In the genomic region with DNA sequence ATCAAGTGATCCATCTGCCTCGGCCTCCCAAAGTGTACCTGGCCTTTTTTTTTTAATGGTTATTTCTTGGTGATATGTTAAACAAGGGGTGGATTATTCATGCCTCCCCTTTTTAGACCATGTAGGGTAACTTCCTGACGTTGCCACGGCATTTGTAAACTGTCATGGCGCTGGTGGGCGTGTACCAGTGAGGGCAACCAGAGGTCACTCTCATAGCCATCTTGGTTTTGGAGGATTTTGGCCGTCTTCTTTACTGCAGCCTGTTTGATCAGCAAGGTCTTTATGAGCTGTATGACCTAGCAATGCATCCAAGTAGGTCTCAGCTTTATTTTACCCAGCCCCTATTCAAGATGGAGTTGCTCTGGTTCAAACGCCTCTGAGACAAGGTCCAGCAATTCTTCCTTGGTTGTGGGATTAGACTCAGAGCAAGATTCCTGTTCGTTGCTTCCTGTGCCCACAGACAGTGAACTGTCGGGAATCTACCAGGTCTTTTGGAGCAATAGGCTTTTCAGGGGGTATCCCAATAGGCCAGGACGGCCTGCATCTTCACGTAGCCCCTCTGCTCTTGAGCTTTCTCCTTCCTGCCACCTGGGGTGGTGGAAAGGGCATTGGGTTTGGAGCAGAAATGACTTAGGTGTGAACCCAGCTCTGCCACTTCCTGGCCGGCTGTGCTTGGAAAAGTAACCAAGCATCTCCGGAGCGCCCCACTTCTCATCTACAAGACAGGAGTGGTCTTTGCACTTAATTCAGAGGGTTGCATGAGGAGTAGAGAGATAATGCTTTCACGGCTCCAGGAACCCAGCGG, we compare ENCODE assay signal across 8 cellular contexts. TPM values are rescaled to one million over a fixed set of nuclear protein-coding genes. Genes with fewer than 3 reads are reported as not detected.
A peak's percentile ranks its signal among the peaks of the same experiment; 100 is the strongest.
DNase-seq lines count a peak whose midpoint lies in the region; ATAC-seq and TF ChIP-seq lines count a peak whose summit lies in the region.

No MANE protein-coding gene starts in this region.

- peaks cover 20% of the 10 kb centered on the region for H3K36me3 ChIP-seq in thymus (ENCODE audit: control insufficient read depth, insufficient read depth)

- POLR2A ChIA-PET in activated CD4-positive, alpha-beta T cell treated with anti-CD3 and anti-CD28 coated beads, Interleukin-2, amount 10 ng/mL, durations not matched to agents 7 days and 5 days (lab: Charles Lee): no interaction called here
- POLR2A ChIA-PET in HEK293T (lab: Yijun Ruan, JAX): interaction anchor here (0.6 to 3.2 kb wide), 22 partner anchors 9 to 217 kb away, joined by 3 to 18 read pairs (median 4); partner anchors contain the start of gene SEC14L1

- no peak for TF ChIP-seq CTCF in lower leg skin (IDR thresholded peaks at IDR 0.05)

- peaks cover 50% of the 10 kb centered on the region for H3K4me1 Mint-ChIP-seq in activated CD4-positive, alpha-beta T cell treated with anti-CD3 and anti-CD28 coated beads, Interleukin-2, amount 10 ng/mL, durations not matched to agents 7 days and 5 days

- CTCF ChIA-PET in activated CD4-positive, alpha-beta T cell treated with anti-CD3 and anti-CD28 coated beads, Interleukin-2, amount 10 ng/mL, durations not matched to agents 7 days and 5 days (lab: Charles Lee): interaction anchor here (0.6 to 2.2 kb wide), 26 partner anchors 10 to 682 kb away, joined by 3 to 12 read pairs (median 4); partner anchors contain the start of genes MGAT5B and SEC14L1
- CTCF ChIA-PET in HEK293T (lab: Yijun Ruan, JAX): interaction anchor here (0.6 to 2.7 kb wide), 18 partner anchors 9 to 1468 kb away, joined by 3 to 10 read pairs (median 4); partner anchors contain the start of gene SEC14L1

- intact Hi-C loops in lower leg skin (cut with DNase I; ENCODE audit: low total_unique reads): loop anchor here (2.0 to 5.0 kb wide), 2 partner anchors 159 to 494 kb away; no protein-coding TSS in a partner anchor
- intact Hi-C loops in left colon (cut with DNase I, micrococcal nuclease): loop anchor here (5.0 to 10.0 kb wide), 3 partner anchors 157 to 407 kb away; no protein-coding TSS in a partner anchor

- WGBS in lower leg skin, 2 donors: 64 to 67% methylated on average over 16 of the region's 16 CpGs
- WGBS in thymus: 84% methylated on average over 16 of the region's 16 CpGs

- H3K9me3 Mint-ChIP-seq in activated CD4-positive, alpha-beta T cell treated with anti-CD3 and anti-CD28 coated beads, Interleukin-2, amount 10 ng/mL, durations not matched to agents 7 days and 5 days: no peaks in the 10 kb centered on the region

- H3K4me3 Mint-ChIP-seq in activated CD4-positive, alpha-beta T cell treated with anti-CD3 and anti-CD28 coated beads, Interleukin-2, amount 10 ng/mL, durations not matched to agents 7 days and 5 days: peak overlapping the region; percentile 98

- peak overlapping the region; percentile 82 for H3K4me3 ChIP-seq in lower leg skin (ENCODE audit: low read depth, poor library complexity, severe bottlenecking)
- peak overlapping the region; percentile 53 for H3K4me3 ChIP-seq in thymus (ENCODE audit: low read length)

- no peak for DNase-seq in activated CD4-positive, alpha-beta T cell treated with anti-CD3 and anti-CD28 coated beads, Interleukin-2, amount 10 ng/mL, durations not matched to agents 7 days and 5 days
- DNase-seq in activated CD4-positive, alpha-beta T cell treated with anti-CD3 and anti-CD28 coated beads, Interleukin-2, amount 50 U/mL, for 4 hours: no peak
- DNase-seq in lower leg skin (ENCODE audit: low spot score in 2 of 2) (peak in 1 of 2 donors; percentile 86), left colon (no peak), HEK293T (ENCODE audit: extremely low spot score) (no peak), mesenteric fat pad (ENCODE audit: low spot score) (no peak)

- no peak for TF ChIP-seq POLR2A in lower leg skin (IDR thresholded peaks at IDR 0.05)

- H3K27ac ChIP-seq in angular gyrus (ENCODE audit: low read depth, low read length) (peak overlapping the region; percentile 86), thymus (ENCODE audit: low read depth) (peak overlapping the region; percentile 71)

- peaks cover 22% of the 10 kb centered on the region for H3K4me1 ChIP-seq in thymus (ENCODE audit: control insufficient read depth, insufficient read depth, low read length)

- peaks cover 1% of the 10 kb centered on the region for H3K27me3 Mint-ChIP-seq in activated CD4-positive, alpha-beta T cell treated with anti-CD3 and anti-CD28 coated beads, Interleukin-2, amount 10 ng/mL, durations not matched to agents 7 days and 5 days

- no peak for ATAC-seq in left colon

- H3K9me3 ChIP-seq in thymus (ENCODE audit: control insufficient read depth): no peaks in the 10 kb centered on the region

- no peaks in the 10 kb centered on the region for H3K27me3 ChIP-seq in thymus (ENCODE audit: control insufficient read depth, insufficient read depth)

- H3K36me3 Mint-ChIP-seq in activated CD4-positive, alpha-beta T cell treated with anti-CD3 and anti-CD28 coated beads, Interleukin-2, amount 10 ng/mL, durations not matched to agents 7 days and 5 days (ENCODE audit: low read depth): peaks cover 35% of the 10 kb centered on the region

- peak overlapping the region; percentile 96 for H3K27ac Mint-ChIP-seq in activated CD4-positive, alpha-beta T cell treated with anti-CD3 and anti-CD28 coated beads, Interleukin-2, amount 10 ng/mL, durations not matched to agents 7 days and 5 days

TF ChIP-seq in HEK293T, 16 proteins besides CTCF, POLR2A, EP300 and RAD21:
- TF ChIP-seq FOXM1 (IDR thresholded peaks at IDR 0.05; ENCODE audit: borderline replicate concordance): no peak
- TF ChIP-seq L3MBTL2 (conservative IDR thresholded peaks at IDR 0.05): no peak
- TF ChIP-seq ELF4 (IDR thresholded peaks at IDR 0.05): no peak
- no peak for TF ChIP-seq TARDBP (IDR thresholded peaks at IDR 0.05)
- no peak for TF ChIP-seq FOXK2 (IDR thresholded peaks at IDR 0.05)
- TF ChIP-seq NFRKB (IDR thresholded peaks at IDR 0.05): no peak
- TF ChIP-seq FOXA1 (IDR thresholded peaks at IDR 0.05): no peak
- no peak for TF ChIP-seq ARNT (IDR thresholded peaks at IDR 0.05)
- no peak for TF ChIP-seq HDGF (IDR thresholded peaks at IDR 0.05; ENCODE audit: borderline replicate concordance)
- no peak for TF ChIP-seq SP1 (IDR thresholded peaks at IDR 0.05)
- TF ChIP-seq SUZ12 (IDR thresholded peaks at IDR 0.05): no peak
- no peak for TF ChIP-seq CTBP1 (IDR thresholded peaks at IDR 0.05; ENCODE audit: borderline replicate concordance)
- TF ChIP-seq BHLHE40 (IDR thresholded peaks at IDR 0.05; ENCODE audit: borderline replicate concordance): no peak
- TF ChIP-seq ZNF384 (IDR thresholded peaks at IDR 0.05): no peak
- TF ChIP-seq LEF1 (IDR thresholded peaks at IDR 0.05; ENCODE audit: borderline replicate concordance): no peak
- TF ChIP-seq, protein P1, sequence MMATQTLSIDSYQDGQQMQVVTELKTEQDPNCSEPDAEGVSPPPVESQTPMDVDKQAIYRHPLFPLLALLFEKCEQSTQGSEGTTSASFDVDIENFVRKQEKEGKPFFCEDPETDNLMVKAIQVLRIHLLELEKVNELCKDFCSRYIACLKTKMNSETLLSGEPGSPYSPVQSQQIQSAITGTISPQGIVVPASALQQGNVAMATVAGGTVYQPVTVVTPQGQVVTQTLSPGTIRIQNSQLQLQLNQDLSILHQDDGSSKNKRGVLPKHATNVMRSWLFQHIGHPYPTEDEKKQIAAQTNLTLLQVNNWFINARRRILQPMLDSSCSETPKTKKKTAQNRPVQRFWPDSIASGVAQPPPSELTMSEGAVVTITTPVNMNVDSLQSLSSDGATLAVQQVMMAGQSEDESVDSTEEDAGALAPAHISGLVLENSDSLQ (IDR thresholded peaks at IDR 0.05): no peak

RNA-seq across cellular contexts. Expression of gene SEC14L1, which starts 52.9 kb away (rescaled TPM):
- 10 to 100 TPM; 56.6 to 57.4 TPM for total RNA-seq in activated CD4-positive, alpha-beta T cell treated with anti-CD3 and anti-CD28 coated beads, Interleukin-2, amount 10 ng/mL, durations not matched to agents 7 days and 5 days
- 10 to 100 TPM; 19.1 to 59.5 (median 46.3) TPM for total RNA-seq in lower leg skin
- polyA plus RNA-seq in thymus: 28.7 TPM
- 10 to 100 TPM; 30.4 to 48.2 TPM for total RNA-seq in left colon
- 192 TPM for total RNA-seq in mesenteric fat pad
